9 cellular contexts compared by ENCODE assay signal in genomic region chr1:51642739-51643142, GRCh38. TPM values are rescaled to one million over a fixed set of nuclear protein-coding genes. Genes with fewer than 3 reads are reported as not detected.
DNase-seq lines count a peak whose midpoint lies in the region; ATAC-seq, FAIRE-seq and TF ChIP-seq lines count a peak whose summit lies in the region.
"Had no signal": no experiment of that assay in that cellular context is flagged by ENCODE, and none has a peak within 500 bp of the region (broad histone marks: within the 10 kb centered on the region; RNA-seq: fewer than 3 reads in every experiment).

No MANE protein-coding gene starts in this region.

- peak; percentile 97 for FAIRE-seq in endometrium (lab: Jason Lieb, UNC)

- TF ChIP-seq POLR2A in thyroid gland (IDR thresholded peaks at IDR 0.05) (no peak), GM18505 (IDR thresholded peaks at IDR 0.05; ENCODE audit: borderline replicate concordance, extremely low read depth, insufficient read depth, insufficient read length) (no peak)

- ATAC-seq in mucosa of descending colon = peak; percentile 25
- ATAC-seq in GM18505 (IDR thresholded peaks at IDR 0.05; ENCODE audit: unreplicated experiment) = no peak
- ATAC-seq in GM21723 (IDR thresholded peaks at IDR 0.05; ENCODE audit: unreplicated experiment) = no peak
- ATAC-seq in GM21390 (IDR thresholded peaks at IDR 0.05; ENCODE audit: unreplicated experiment) = no peak

- DNase-seq in HT1080 (ENCODE audit: low read depth) = peak; percentile 15
- DNase-seq in mucosa of descending colon = no peak
- no peak for DNase-seq in thyroid gland
- DNase-seq in NCI-H146 (lab: John Stamatoyannopoulos, UW) = no peak
- DNase-seq: glutamatergic neuron had no signal

- H3K36me3 ChIP-seq in mucosa of descending colon (ENCODE audit: low read depth) (no peaks in the 10 kb centered on the region), thyroid gland (no peaks in the 10 kb centered on the region)

- 79 to 87% methylated on average over 1 of the region's 1 CpG for WGBS in thyroid gland, 2 donors

- H3K4me1 ChIP-seq in mucosa of descending colon (ENCODE audit: low read depth) (peaks cover 4% of the 10 kb centered on the region), thyroid gland (peaks cover 6 to 10% of the 10 kb centered on the region in 2 donors)

- TF ChIP-seq CTCF in mucosa of descending colon (IDR thresholded peaks at IDR 0.05) (no peak), thyroid gland (IDR thresholded peaks at IDR 0.05) (no peak)

- H3K9me3 ChIP-seq in mucosa of descending colon = no peaks in the 10 kb centered on the region
- H3K9me3 ChIP-seq in thyroid gland = no peaks in the 10 kb centered on the region

- H3K27me3 ChIP-seq in thyroid gland = no peaks in the 10 kb centered on the region

- H3K4me3 ChIP-seq in mucosa of descending colon (no peak overlapping the region), thyroid gland (replicated peaks in 1 of 3) (no peak overlapping the region)

- H3K27ac ChIP-seq in thyroid gland = peak overlapping the region in 2 of 3 donors; percentile 12 to 37

- intact Hi-C loops in mucosa of descending colon (cut with DNase I, micrococcal nuclease) = no loop called here
- intact Hi-C loops in thyroid gland (cut with DNase I) = no loop called here

RNA-seq across cellular contexts. Expression of gene OSBPL9, which starts 25.8 kb away (rescaled TPM):
- 28.5 and 34.3 TPM in 2 replicates for total RNA-seq in HT1080 (2014; rRNA removed; shearing (Covaris generic))
- polyA plus RNA-seq in HT1080 (2015; cell fraction: cytosol; rRNA removed) = 23.8 and 27.1 TPM in 2 replicates
- 73.1 and 78.7 TPM in 2 replicates for polyA plus RNA-seq in HT1080 (2015; cell fraction: nucleus; rRNA removed)
- total RNA-seq in mucosa of descending colon = 10 to 100 TPM; 44.2 to 51.5 (median 50.7) TPM
- 100 to 1,000 TPM in 3 of 4 donors, 10 to 100 TPM in 1; 95.6 to 272 (median 128) TPM for total RNA-seq in thyroid gland
